Comparison of ENCODE assay signal across 22 cellular contexts in genomic region chr10:6649107-6649720, GRCh38.
DNase-seq lines count a peak whose midpoint lies in the region; ATAC-seq, FAIRE-seq and TF ChIP-seq lines count a peak whose summit lies in the region.
"Had no signal": no experiment of that assay in that cellular context is flagged by ENCODE, and none has a peak within 500 bp of the region (broad histone marks: within the 10 kb centered on the region; RNA-seq: fewer than 3 reads in every experiment).

No MANE protein-coding gene starts in this region.

- CTCF ChIA-PET in A549 (lab: Yijun Ruan, JAX), result interaction anchor here (0.9 to 2.5 kb wide), 5 partner anchors 12 to 231 kb away, joined by 3 to 10 read pairs (median 3); partner anchors contain the start of gene PRKCQ

- H3K9me3 ChIP-seq in A549 (no peaks in the 10 kb centered on the region), iPS-18a (ENCODE audit: control insufficient read depth, low read depth, low read length) (no peaks in the 10 kb centered on the region)
- H3K9me3 ChIP-seq: SK-N-SH had no signal

- H3K36me3 ChIP-seq in iPS-18a (ENCODE audit: control insufficient read depth, low read depth, low read length), result no peaks in the 10 kb centered on the region

- no peak for TF ChIP-seq POLR2A in A549 (IDR thresholded peaks at IDR 0.05; ENCODE audit: low read length)
- no peak for TF ChIP-seq POLR2A in GM12891 (IDR thresholded peaks at IDR 0.05; ENCODE audit: low read depth, low read length)

- POLR2A ChIA-PET in A549 (lab: Yijun Ruan, JAX), result no interaction called here

- no peak for TF ChIP-seq CTCF in A549 (IDR thresholded peaks at IDR 0.05)

- peaks cover 18% of the 10 kb centered on the region for H3K4me1 Mint-ChIP-seq in activated T-helper 17 cell treated with anti-CD3 and anti-CD28 coated beads, Interleukin-2, amount 50 U/mL, for 72 hours

- H3K4me2 ChIP-seq in A549, result peak overlapping the region; percentile 26
- H3K4me2 ChIP-seq: SK-N-SH had no signal

- peak overlapping the region; percentile 65 for H3K27ac Mint-ChIP-seq in activated T-helper 17 cell treated with anti-CD3 and anti-CD28 coated beads, Interleukin-2, amount 50 U/mL, for 72 hours
- H3K27ac Mint-ChIP-seq: CD14-positive monocyte had no signal

- WGBS in A549 (ENCODE audit: missing lambda C conversion rate), result 9% methylated on average over 6 of the region's 6 CpGs

- TF ChIP-seq RAD21 in A549 (conservative IDR thresholded peaks at IDR 0.05 in 1 of 2, IDR thresholded peaks at IDR 0.05 in 1 of 2), result no peak

- H3K4me1 ChIP-seq in A549 (no peaks in the 10 kb centered on the region), iPS-18a (ENCODE audit: control insufficient read depth, low read depth, low read length) (peaks cover 16% of the 10 kb centered on the region)

- H3K9me3 Mint-ChIP-seq in activated T-helper 17 cell treated with anti-CD3 and anti-CD28 coated beads, Interleukin-2, amount 50 U/mL, for 72 hours, result no peaks in the 10 kb centered on the region
- H3K9me3 Mint-ChIP-seq: CD14-positive monocyte had no signal

- H3K27ac ChIP-seq in A549 (no peak overlapping the region), iPS-18a (ENCODE audit: low read length) (no peak overlapping the region)

- H3K4me3 Mint-ChIP-seq in activated T-helper 17 cell treated with anti-CD3 and anti-CD28 coated beads, Interleukin-2, amount 50 U/mL, for 72 hours, result peak overlapping the region; percentile 27
- H3K4me3 Mint-ChIP-seq: CD14-positive monocyte had no signal

- no peak overlapping the region for H3K9ac ChIP-seq in iPS-18a (ENCODE audit: low read length)
- H3K9ac ChIP-seq: SK-N-SH had no signal

- H3K4me3 ChIP-seq in A549 (no peak overlapping the region), iPS-18a (ENCODE audit: low read length) (peak overlapping the region; percentile 2)
- H3K4me3 ChIP-seq: K562 had no signal

- no peak for FAIRE-seq in A549 (lab: Jason Lieb, UNC)
- FAIRE-seq in GM12891 (lab: Jason Lieb, UNC), result no peak
- FAIRE-seq: K562 had no signal

- no peaks in the 10 kb centered on the region for H3K36me3 Mint-ChIP-seq in activated T-helper 17 cell treated with anti-CD3 and anti-CD28 coated beads, Interleukin-2, amount 50 U/mL, for 72 hours (ENCODE audit: low read depth)
- H3K36me3 Mint-ChIP-seq: CD14-positive monocyte had no signal

- TF ChIP-seq EP300 in A549 (IDR thresholded peaks at IDR 0.05), result no peak

- no peak for ATAC-seq in A549
- peak; percentile 14 for ATAC-seq in activated T-helper 17 cell treated with anti-CD3 and anti-CD28 coated beads, Interleukin-2, amount 50 U/mL, for 72 hours (replicated peaks)
- ATAC-seq: HCT116, K562, PC-3 had no signal

- no peaks in the 10 kb centered on the region for H3K27me3 ChIP-seq in iPS-18a (ENCODE audit: control insufficient read depth, insufficient read depth, low read length)

- in situ Hi-C loops in Caki2 (cut with HindIII; ENCODE audit: low pct_unique_long_range_greater_than_20kb, low sequenced_read_pairs), result no loop called here

- H3K27me3 Mint-ChIP-seq in activated T-helper 17 cell treated with anti-CD3 and anti-CD28 coated beads, Interleukin-2, amount 50 U/mL, for 72 hours, result no peaks in the 10 kb centered on the region

- DNase-seq in A549 (ENCODE audit: low read depth in 1 of 2, low spot score in 1 of 2), result no peak
- peak; percentile 51 for DNase-seq in Caki2 (ENCODE audit: low read depth)
- no peak for DNase-seq in GM12891 (ENCODE audit: insufficient read length, low spot score)
- DNase-seq in NCI-H1436 treated with DMSO at 0.1 percent for 48 hours (lab: John Stamatoyannopoulos, UW), result no peak
- no peak for DNase-seq in activated effector memory CD4-positive, alpha-beta T cell treated with Interleukin-2 at 50 U/mL for 16 hours
- DNase-seq: AML-193, COR-L47, GDM1, MV-4-11, NCI-H187, NCI-H2107, NCI-H510A, NCI-H748 treated with DMSO at 0.1 percent for 48 hours, PC-3, RPMI8226, SHP77 treated with DMSO at 0.1 percent for 48 hours, SK-N-SH had no signal

TF ChIP-seq in A549, 52 proteins besides CTCF, POLR2A, EP300 and RAD21:
- no peak for TF ChIP-seq NPAS2 (CRISPR knock-in tag; IDR thresholded peaks at IDR 0.05; ENCODE audit: borderline replicate concordance)
- TF ChIP-seq HOXB5 (CRISPR knock-in tag; IDR thresholded peaks at IDR 0.05), result no peak
- no peak for TF ChIP-seq FOSL2 (IDR thresholded peaks at IDR 0.05)
- no peak for TF ChIP-seq FOSL2 (CRISPR knock-in tag; IDR thresholded peaks at IDR 0.05)
- no peak for TF ChIP-seq EHMT2 (IDR thresholded peaks at IDR 0.05; ENCODE audit: low read depth)
- no peak for TF ChIP-seq ZNF302 (CRISPR knock-in tag; IDR thresholded peaks at IDR 0.05)
- TF ChIP-seq, protein P1, sequence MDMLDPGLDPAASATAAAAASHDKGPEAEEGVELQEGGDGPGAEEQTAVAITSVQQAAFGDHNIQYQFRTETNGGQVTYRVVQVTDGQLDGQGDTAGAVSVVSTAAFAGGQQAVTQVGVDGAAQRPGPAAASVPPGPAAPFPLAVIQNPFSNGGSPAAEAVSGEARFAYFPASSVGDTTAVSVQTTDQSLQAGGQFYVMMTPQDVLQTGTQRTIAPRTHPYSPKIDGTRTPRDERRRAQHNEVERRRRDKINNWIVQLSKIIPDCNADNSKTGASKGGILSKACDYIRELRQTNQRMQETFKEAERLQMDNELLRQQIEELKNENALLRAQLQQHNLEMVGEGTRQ (IDR thresholded peaks at IDR 0.05), result no peak
- no peak for TF ChIP-seq CBX2 (IDR thresholded peaks at IDR 0.05; ENCODE audit: borderline replicate concordance, low read depth)
- TF ChIP-seq BHLHE40 (IDR thresholded peaks at IDR 0.05; ENCODE audit: low read depth, low read length), result no peak
- TF ChIP-seq, protein P2, sequence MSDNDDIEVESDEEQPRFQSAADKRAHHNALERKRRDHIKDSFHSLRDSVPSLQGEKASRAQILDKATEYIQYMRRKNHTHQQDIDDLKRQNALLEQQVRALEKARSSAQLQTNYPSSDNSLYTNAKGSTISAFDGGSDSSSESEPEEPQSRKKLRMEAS (IDR thresholded peaks at IDR 0.05), result no peak
- no peak for TF ChIP-seq KDM5A (IDR thresholded peaks at IDR 0.05)
- TF ChIP-seq, protein P3, sequence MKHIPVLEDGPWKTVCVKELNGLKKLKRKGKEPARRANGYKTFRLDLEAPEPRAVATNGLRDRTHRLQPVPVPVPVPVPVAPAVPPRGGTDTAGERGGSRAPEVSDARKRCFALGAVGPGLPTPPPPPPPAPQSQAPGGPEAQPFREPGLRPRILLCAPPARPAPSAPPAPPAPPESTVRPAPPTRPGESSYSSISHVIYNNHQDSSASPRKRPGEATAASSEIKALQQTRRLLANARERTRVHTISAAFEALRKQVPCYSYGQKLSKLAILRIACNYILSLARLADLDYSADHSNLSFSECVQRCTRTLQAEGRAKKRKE (CRISPR knock-in tag; IDR thresholded peaks at IDR 0.05; ENCODE audit: low read depth), result no peak
- TF ChIP-seq ZFP36 (IDR thresholded peaks at IDR 0.05; ENCODE audit: borderline replicate concordance, partially characterized antibody), result no peak
- TF ChIP-seq POLR2AphosphoS2 (conservative IDR thresholded peaks at IDR 0.05; ENCODE audit: low read length), result no peak
- TF ChIP-seq CBX8 (IDR thresholded peaks at IDR 0.05), result no peak

TF ChIP-seq in GM12891, 5 proteins besides CTCF, POLR2A, EP300 and RAD21:
- TF ChIP-seq TAF1 (IDR thresholded peaks at IDR 0.05; ENCODE audit: low read depth, low read length), result no peak
- TF ChIP-seq PAX5 (IDR thresholded peaks at IDR 0.05; ENCODE audit: insufficient read depth, low read length, severe bottlenecking), result no peak
- no peak for TF ChIP-seq POLR2AphosphoS5 (IDR thresholded peaks at IDR 0.05; ENCODE audit: low read depth, low read length)
- TF ChIP-seq SPI1 (IDR thresholded peaks at IDR 0.05; ENCODE audit: low read depth, low read length), result no peak
- TF ChIP-seq POU2F2 (IDR thresholded peaks at IDR 0.05; ENCODE audit: low read depth, low read length), result no peak
